22 cellular contexts compared by ENCODE assay signal in genomic region chr3:119776304-119776703, GRCh38. TPM values are rescaled to one million over a fixed set of nuclear protein-coding genes. Genes with fewer than 3 reads are reported as not detected.
A peak's percentile ranks its signal among the peaks of the same experiment; 100 is the strongest.
DNase-seq lines count a peak whose midpoint lies in the region; ATAC-seq, FAIRE-seq and TF ChIP-seq lines count a peak whose summit lies in the region.
"Had no signal": no experiment of that assay in that cellular context is flagged by ENCODE, and none has a peak within 500 bp of the region (broad histone marks: within the 10 kb centered on the region; RNA-seq: fewer than 3 reads in every experiment).

No MANE protein-coding gene starts in this region.

- H3K36me3 ChIP-seq in HepG2 (replicated peaks in 1 of 2; ENCODE audit: control insufficient read depth in 1 of 2, insufficient read depth in 2 of 2, low read length in 2 of 2), result no peaks in the 10 kb centered on the region
- H3K36me3 ChIP-seq in right lobe of liver, result no peaks in the 10 kb centered on the region
- H3K36me3 ChIP-seq in HEK293 (ENCODE audit: control insufficient read depth in 2 of 2, insufficient read depth in 1 of 2, low read length in 2 of 2), result no peaks in the 10 kb centered on the region
- H3K36me3 ChIP-seq in hepatocyte (replicated peaks; ENCODE audit: insufficient read depth, low read depth), result no peaks in the 10 kb centered on the region
- H3K36me3 ChIP-seq: BE2C, BLaER1 had no signal

- no peaks in the 10 kb centered on the region for H3K27me3 Mint-ChIP-seq in stimulated activated naive CD8-positive, alpha-beta T cell treated with anti-CD3 and anti-CD28 coated beads, Interleukin-15, amount 100 ng/mL, for 72 hours

- H3K9ac ChIP-seq in HepG2 (ENCODE audit: insufficient read depth, low read depth, low read length), result no peak overlapping the region
- H3K9ac ChIP-seq: BLaER1 had no signal

- CTCF ChIA-PET in HepG2 (lab: Yijun Ruan, JAX; ENCODE audit: low intra/inter-chr PET ratio, low total read pairs), result no interaction called here
- CTCF ChIA-PET in HEK293 (lab: Yijun Ruan, JAX), result no interaction called here

- H3K4me2 ChIP-seq in HepG2 (ENCODE audit: low read depth, low read length) (no peak overlapping the region), hepatocyte (no peak overlapping the region)
- H3K4me2 ChIP-seq: BLaER1 had no signal

- no peak for ATAC-seq in HepG2
- no peak for ATAC-seq in right lobe of liver
- ATAC-seq in stimulated activated naive CD8-positive, alpha-beta T cell treated with anti-CD3 and anti-CD28 coated beads, Interleukin-15, amount 100 ng/mL, for 72 hours, result no peak

- TF ChIP-seq EP300 in HepG2 (IDR thresholded peaks at IDR 0.05; ENCODE audit: low read depth in 2 of 2, low read length in 2 of 2) (no peak), HepG2 (CRISPR knock-in tag; IDR thresholded peaks at IDR 0.05; ENCODE audit: borderline replicate concordance) (no peak)

- DNase-seq in HepG2 (ENCODE audit: low spot score) (no peak), right lobe of liver (no peak), hepatocyte (ENCODE audit: low spot score) (no peak)
- no peak for DNase-seq in stimulated activated naive CD8-positive, alpha-beta T cell treated with anti-CD3 and anti-CD28 coated beads, Interleukin-15, amount 100 ng/mL, for 72 hours
- DNase-seq: ACHN; BE2C; C1 segment of cervical spinal cord; Caco-2; Calu3; CD4-positive, alpha-beta memory T cell; CD4-positive, CD25-positive, alpha-beta regulatory T cell; DMS79 treated with DMSO at 0.1 percent for 48 hours had no signal

- BruUV-seq in HepG2 (replicated peaks; lab: Mats Ljungman, UMichigan), result no TSS peak

- H3K27ac ChIP-seq in HepG2 (ENCODE audit: extremely low read length, insufficient read depth, low read length) (no peak overlapping the region), right lobe of liver (no peak overlapping the region), HEK293 (ENCODE audit: extremely low read depth, low read depth, low read length) (no peak overlapping the region), hepatocyte (no peak overlapping the region)
- H3K27ac ChIP-seq: 22Rv1, BLaER1 had no signal

- POLR2A ChIA-PET in HepG2 (lab: Yijun Ruan, JAX), result interaction anchor here (1.0 kb wide), 1 partner anchor 18 kb away, joined by 3 read pairs; no protein-coding TSS in a partner anchor
- POLR2A ChIA-PET in HEK293 (lab: Yijun Ruan, JAX), result no interaction called here

- H3K27ac Mint-ChIP-seq in stimulated activated naive CD8-positive, alpha-beta T cell treated with anti-CD3 and anti-CD28 coated beads, Interleukin-15, amount 100 ng/mL, for 72 hours, result no peak overlapping the region
- H3K27ac Mint-ChIP-seq: CD4-positive, CD25-positive, alpha-beta regulatory T cell had no signal

- H3K27me3 ChIP-seq in HepG2 (ENCODE audit: control insufficient read depth in 1 of 2, insufficient read depth in 2 of 2, low read length in 2 of 2) (no peaks in the 10 kb centered on the region; a peak in 1 of 5 replicates), right lobe of liver (no peaks in the 10 kb centered on the region), hepatocyte (no peaks in the 10 kb centered on the region)
- H3K27me3 ChIP-seq: BLaER1 had no signal

- 3% methylated on average over 1 of the region's 1 CpG for WGBS in HepG2 (ENCODE audit: low lambda C conversion rate)
- 62% methylated on average over 1 of the region's 1 CpG for WGBS in right lobe of liver (ENCODE audit: insufficient coverage, low coverage, low lambda C conversion rate, missing lambda C conversion rate)
- 70% methylated on average over 1 of the region's 1 CpG for WGBS in hepatocyte (ENCODE audit: low lambda C conversion rate, missing lambda C conversion rate)

- intact Hi-C loops in HepG2 (cut with micrococcal nuclease; ENCODE audit: unreplicated experiment) (no loop called here), right lobe of liver (cut with DNase I) (no loop called here)

- no peaks in the 10 kb centered on the region for H4K20me1 ChIP-seq in HepG2 (ENCODE audit: insufficient read depth, low read length)
- no peaks in the 10 kb centered on the region for H4K20me1 ChIP-seq in hepatocyte (ENCODE audit: insufficient read depth, poor library complexity, severe bottlenecking)
- H4K20me1 ChIP-seq: BLaER1 had no signal

- H3K4me1 Mint-ChIP-seq in stimulated activated naive CD8-positive, alpha-beta T cell treated with anti-CD3 and anti-CD28 coated beads, Interleukin-15, amount 100 ng/mL, for 72 hours, result peaks cover 12% of the 10 kb centered on the region

- no peak overlapping the region for H3K4me3 ChIP-seq in HepG2 (replicated peaks in 1 of 3; ENCODE audit: insufficient read depth in 1 of 3, low read depth in 2 of 3, low read length in 3 of 3)
- no peak overlapping the region for H3K4me3 ChIP-seq in right lobe of liver
- H3K4me3 ChIP-seq in HEK293 (ENCODE audit: low read depth, low read length), result no peak overlapping the region
- H3K4me3 ChIP-seq in hepatocyte, result no peak overlapping the region
- H3K4me3 ChIP-seq: BLaER1 had no signal

- no peak for FAIRE-seq in HepG2 (lab: Jason Lieb, UNC)
- FAIRE-seq: D721Med, G401.6, GM12891 had no signal

- no peak overlapping the region for H3K4me3 Mint-ChIP-seq in stimulated activated naive CD8-positive, alpha-beta T cell treated with anti-CD3 and anti-CD28 coated beads, Interleukin-15, amount 100 ng/mL, for 72 hours
- H3K4me3 Mint-ChIP-seq: CD14-positive monocyte; CD4-positive, alpha-beta memory T cell; CD4-positive, CD25-positive, alpha-beta regulatory T cell had no signal

- in situ Hi-C loops in HepG2 (cut with HindIII; ENCODE audit: extremely low pct_ligation_motif_present, low pct_unique_long_range_greater_than_20kb), result no loop called here

- no peaks in the 10 kb centered on the region for H3K9me2 ChIP-seq in hepatocyte (replicated peaks; ENCODE audit: insufficient read depth)

- H2AFZ ChIP-seq in HepG2 (ENCODE audit: low read length) (no peak overlapping the region), hepatocyte (no peak overlapping the region)

- TF ChIP-seq CTCF in HepG2 (CRISPR knock-in tag; IDR thresholded peaks at IDR 0.05) (no peak), right lobe of liver (IDR thresholded peaks at IDR 0.05) (no peak), HEK293 (tag by site-specific recombination; IDR thresholded peaks at IDR 0.05) (no peak), hepatocyte (IDR thresholded peaks at IDR 0.05; ENCODE audit: poor library complexity) (no peak)

- H3K9me3 ChIP-seq in HepG2 (ENCODE audit: low read length) (no peaks in the 10 kb centered on the region), right lobe of liver (no peaks in the 10 kb centered on the region), HEK293 (ENCODE audit: control insufficient read depth, insufficient read depth, low read depth, low read length) (no peaks in the 10 kb centered on the region), hepatocyte (ENCODE audit: low read depth) (no peaks in the 10 kb centered on the region)
- H3K9me3 ChIP-seq: BE2C had no signal

- TF ChIP-seq RAD21 in HepG2 (CRISPR knock-in tag; IDR thresholded peaks at IDR 0.05), result no peak

- peaks cover 7 to 18% of the 10 kb centered on the region in 2 donors for H3K9me3 Mint-ChIP-seq in stimulated activated naive CD8-positive, alpha-beta T cell treated with anti-CD3 and anti-CD28 coated beads, Interleukin-15, amount 100 ng/mL, for 72 hours

- TF ChIP-seq POLR2A in HepG2 (IDR thresholded peaks at IDR 0.05; ENCODE audit: insufficient read depth in 1 of 2, low read depth in 2 of 2, low read length in 2 of 2) (no peak), right lobe of liver (IDR thresholded peaks at IDR 0.05) (no peak)

- no peaks in the 10 kb centered on the region for H3K79me2 ChIP-seq in HepG2 (ENCODE audit: insufficient read depth, low read length)
- H3K79me2 ChIP-seq in hepatocyte, result no peaks in the 10 kb centered on the region

- peaks cover 19% of the 10 kb centered on the region for H3K4me1 ChIP-seq in HepG2 (ENCODE audit: insufficient read depth, low read length)
- peaks cover 0 to 3% (median 0%) of the 10 kb centered on the region in 4 donors for H3K4me1 ChIP-seq in right lobe of liver
- H3K4me1 ChIP-seq in HEK293 (ENCODE audit: control insufficient read depth, insufficient read depth, low read length), result no peaks in the 10 kb centered on the region
- no peaks in the 10 kb centered on the region for H3K4me1 ChIP-seq in hepatocyte (ENCODE audit: insufficient read depth)
- H3K4me1 ChIP-seq: BE2C, BLaER1 had no signal

TF ChIP-seq in HepG2, 621 proteins besides CTCF, POLR2A, EP300 and RAD21:
- TF ChIP-seq ZNF709 (CRISPR knock-in tag; IDR thresholded peaks at IDR 0.05) (peak; percentile 98; the same call in 1 of the 2 replicates), TOPORS (CRISPR knock-in tag; IDR thresholded peaks at IDR 0.05) (no peak)

TF ChIP-seq in HEK293, 187 proteins besides CTCF, POLR2A, EP300 and RAD21 (continues in another document):
- TF ChIP-seq GLI4 (tag by site-specific recombination; IDR thresholded peaks at IDR 0.05), result no peak
- no peak for TF ChIP-seq ZFP37 (tag by site-specific recombination; IDR thresholded peaks at IDR 0.05)
- no peak for TF ChIP-seq ZNF24 (tag by site-specific recombination; IDR thresholded peaks at IDR 0.05)

RNA-seq across cellular contexts. Expression of gene NR1I2, which starts 5.6 kb away (rescaled TPM):
- total RNA-seq in HepG2 (2016; rRNA removed; fragmentation: Illumina TruSeq; extraction: Trizol), result 10.9 and 13.4 TPM in 2 replicates
- 1.3 and 1.4 TPM in 2 replicates for total RNA-seq in HepG2 (2016; cell fraction: cytosol; rRNA removed; fragmentation: Illumina TruSeq; extraction: Trizol; ENCODE audit: low read depth)
- total RNA-seq in HepG2 (2016; cell fraction: insoluble cytoplasmic fraction; rRNA removed; fragmentation: Illumina TruSeq; extraction: Trizol), result 11.0 and 14.6 TPM in 2 replicates
- 4.3 and 4.5 TPM in 2 replicates for total RNA-seq in HepG2 (2016; cell fraction: membrane; rRNA removed; fragmentation: Illumina TruSeq; extraction: Trizol)
- 26.4 and 27.1 TPM in 2 replicates for total RNA-seq in HepG2 (2016; cell fraction: nucleus; rRNA removed; fragmentation: Illumina TruSeq; extraction: Trizol)
- 8.8 and 9.8 TPM in 2 replicates for polyA plus RNA-seq in HepG2 (2011; rRNA removed)
- 4.2 and 4.4 TPM in 2 replicates for polyA plus RNA-seq in HepG2 (2011; cell fraction: cytosol; rRNA removed)
- 48.5 and 49.6 TPM in 2 replicates for polyA plus RNA-seq in HepG2 (2011; cell fraction: nucleus; rRNA removed)
- 5.7 and 9.6 TPM in 2 replicates for polyA plus RNA-seq in HepG2 (2012)
- 0.58 and 0.63 TPM in 2 replicates for polyA plus RNA-seq in HepG2 (2016; cell fraction: cytosol; fragmentation: Illumina TruSeq; extraction: Trizol; ENCODE audit: low read depth)
- polyA plus RNA-seq in HepG2 (2016; cell fraction: insoluble cytoplasmic fraction; fragmentation: Illumina TruSeq; extraction: Trizol; ENCODE audit: low read depth), result 8.0 and 8.4 TPM in 2 replicates
- polyA plus RNA-seq in HepG2 (2016; cell fraction: membrane; fragmentation: Illumina TruSeq; extraction: Trizol; ENCODE audit: low read depth), result 1.8 and 2.5 TPM in 2 replicates
- 30.6 and 33.1 TPM in 2 replicates for polyA plus RNA-seq in HepG2 (2016; cell fraction: nucleus; fragmentation: Illumina TruSeq; extraction: Trizol; ENCODE audit: insufficient read depth, low read depth)
- 11.6 TPM in 1 of 2 replicates, not detected in the other for polyA minus RNA-seq in HepG2 (2011; rRNA and poly(A)+ RNA removed; ENCODE audit: low replicate concordance)
- polyA minus RNA-seq in HepG2 (2011; cell fraction: cytosol; rRNA and poly(A)+ RNA removed), result 4.1 TPM in 2 replicates
- polyA minus RNA-seq in HepG2 (2011; cell fraction: nucleus; rRNA and poly(A)+ RNA removed), result 24.8 and 27.8 TPM in 2 replicates
- total RNA-seq in right lobe of liver, result 100 to 1,000 TPM in 3 of 6 experiments, 10 to 100 TPM in 3; 24.9 to 188 (median 91.4) TPM
- total RNA-seq in hepatocyte, result 7.0 and 7.1 TPM in 2 replicates
- polyA plus RNA-seq in hepatocyte, result 2.8 and 5.0 TPM in 2 replicates
- total RNA-seq: A172, A673, Caco-2 had no signal
- polyA plus RNA-seq: AG04450, CD14-positive monocyte had no signal

Comparison
In these comparisons a context has a peak if more than half of its experiments do, and no peak if none do; other contexts are left out.
1. Of the 63 proteins assayed by ChIP-seq in both HepG2 and HEK293: peak only in HepG2: none; only in HEK293: SETDB1 and ZNF558; in both: none; in neither: 61.